19 cellular contexts compared by ENCODE assay signal in the genomic region with DNA sequence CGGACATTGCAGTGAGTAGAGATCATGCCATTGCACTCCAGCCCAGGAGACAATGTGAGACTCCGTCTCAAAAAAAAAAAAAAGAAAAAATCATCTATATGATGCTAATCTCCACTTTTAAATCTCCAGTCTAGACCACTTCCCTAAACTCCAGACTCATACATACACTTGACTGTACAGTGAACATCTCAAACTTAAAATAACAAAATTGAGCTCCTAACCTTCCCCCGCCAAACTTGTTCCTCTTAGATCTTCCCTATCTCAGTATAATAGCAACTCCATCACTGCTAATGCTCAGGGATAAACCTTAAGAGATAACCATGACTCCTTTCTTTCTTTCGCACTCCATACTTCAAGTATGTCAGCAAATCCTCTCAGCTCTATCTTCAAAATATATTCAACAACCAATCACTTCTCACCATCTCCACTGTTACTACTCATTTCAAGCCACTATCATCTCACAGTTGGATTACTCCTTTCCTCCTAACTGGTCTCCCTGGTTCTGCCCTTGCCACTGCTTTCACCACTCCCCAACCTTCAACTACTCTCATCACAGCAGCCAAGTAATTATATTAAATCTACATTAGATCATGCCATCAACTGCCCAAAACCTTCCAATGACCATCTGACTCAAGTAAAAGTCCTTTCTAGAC. TPM values are rescaled to one million over a fixed set of nuclear protein-coding genes. Genes with fewer than 3 reads are reported as not detected.
DNase-seq lines count a peak whose midpoint lies in the region; ATAC-seq, FAIRE-seq and TF ChIP-seq lines count a peak whose summit lies in the region.
"Had no signal": no experiment of that assay in that cellular context is flagged by ENCODE, and none has a peak within 500 bp of the region (broad histone marks: within the 10 kb centered on the region; RNA-seq: fewer than 3 reads in every experiment).

No MANE protein-coding gene starts in this region.

- FAIRE-seq in GM12891 (lab: Jason Lieb, UNC): peak; percentile 63
- FAIRE-seq: colon, islet of Langerhans had no signal

- H4K5ac ChIP-seq in mesendoderm (ENCODE audit: low read length): no peak overlapping the region

- no peak overlapping the region for H2BK120ac ChIP-seq in mesendoderm (ENCODE audit: low read depth, low read length)

- no peak overlapping the region for H3K23ac ChIP-seq in mesendoderm (ENCODE audit: low read length)

- H3K27ac Mint-ChIP-seq in T-helper 2 cell treated with Interferon-gamma antibody and Interleukin-4, amounts not matched to agents 5 μg/mL and 100 μg/mL, for 36 hours: peak overlapping the region; percentile 50

- H3K4ac ChIP-seq in mesendoderm (ENCODE audit: low read depth, low read length): no peak overlapping the region

- H3K27ac ChIP-seq in mesendoderm (ENCODE audit: low read depth, low read length): no peak overlapping the region
- H3K27ac ChIP-seq in suprapubic skin: no peak overlapping the region
- H3K27ac ChIP-seq: uterus had no signal

- no CpG with 5 or more reads among the region's 4 CpGs for WGBS in mesendoderm (ENCODE audit: extremely low coverage, insufficient coverage, low lambda C conversion rate)
- WGBS in suprapubic skin: 95% methylated on average over 4 of the region's 4 CpGs

- peak overlapping the region; percentile 31 for H3K4me3 Mint-ChIP-seq in T-helper 2 cell treated with Interferon-gamma antibody and Interleukin-4, amounts not matched to agents 5 μg/mL and 100 μg/mL, for 36 hours
- H3K4me3 Mint-ChIP-seq: H9 had no signal

- H3K4me1 ChIP-seq in mesendoderm (ENCODE audit: control insufficient read depth, low read depth, low read length) (no peaks in the 10 kb centered on the region), suprapubic skin (peaks cover 4% of the 10 kb centered on the region)
- H3K4me1 ChIP-seq: uterus had no signal

- no peaks in the 10 kb centered on the region for H3K36me3 ChIP-seq in mesendoderm (ENCODE audit: control insufficient read depth, insufficient read depth, low read length)
- no peaks in the 10 kb centered on the region for H3K36me3 ChIP-seq in suprapubic skin
- H3K36me3 ChIP-seq: uterus had no signal

- H3K79me1 ChIP-seq in mesendoderm (ENCODE audit: low read length): peaks cover 7% of the 10 kb centered on the region

- no peak for TF ChIP-seq EP300 in suprapubic skin (IDR thresholded peaks at IDR 0.05)

- H2BK5ac ChIP-seq in mesendoderm (ENCODE audit: low read length): no peak overlapping the region

- no peak overlapping the region for H3K4me2 ChIP-seq in mesendoderm (ENCODE audit: low read length)
- H3K4me2 ChIP-seq: SK-N-SH had no signal

- no peak for ATAC-seq in HG02852 (IDR thresholded peaks at IDR 0.05; ENCODE audit: unreplicated experiment)

- no peak overlapping the region for H3K18ac ChIP-seq in mesendoderm (ENCODE audit: low read length)

- H3K79me2 ChIP-seq in mesendoderm (ENCODE audit: control insufficient read depth, insufficient read depth, low read length): peaks cover 44% of the 10 kb centered on the region

- H3K36me3 Mint-ChIP-seq in T-helper 2 cell treated with Interferon-gamma antibody and Interleukin-4, amounts not matched to agents 5 μg/mL and 100 μg/mL, for 36 hours (ENCODE audit: low read depth): peaks cover 10% of the 10 kb centered on the region

- H4K8ac ChIP-seq in mesendoderm (ENCODE audit: low read depth, low read length): no peak overlapping the region

- H3K56ac ChIP-seq in mesendoderm (ENCODE audit: low read length): no peak overlapping the region

- H3K27me3 Mint-ChIP-seq in T-helper 2 cell treated with Interferon-gamma antibody and Interleukin-4, amounts not matched to agents 5 μg/mL and 100 μg/mL, for 36 hours (ENCODE audit: low read depth): no peaks in the 10 kb centered on the region

- H3K9me3 Mint-ChIP-seq in T-helper 2 cell treated with Interferon-gamma antibody and Interleukin-4, amounts not matched to agents 5 μg/mL and 100 μg/mL, for 36 hours: no peaks in the 10 kb centered on the region
- H3K9me3 Mint-ChIP-seq: H9 had no signal

- H3K9me3 ChIP-seq in suprapubic skin: no peaks in the 10 kb centered on the region
- H3K9me3 ChIP-seq: SK-N-SH, uterus had no signal

- no peak overlapping the region for H2AK5ac ChIP-seq in mesendoderm (ENCODE audit: low read length)

- H3K4me1 Mint-ChIP-seq in T-helper 2 cell treated with Interferon-gamma antibody and Interleukin-4, amounts not matched to agents 5 μg/mL and 100 μg/mL, for 36 hours (ENCODE audit: low read depth): peaks cover 35% of the 10 kb centered on the region

- H3K9ac ChIP-seq in mesendoderm (ENCODE audit: low read length): no peak overlapping the region
- H3K9ac ChIP-seq: SK-N-SH had no signal

- H2BK15ac ChIP-seq in mesendoderm (replicated peaks; ENCODE audit: low read depth): no peak overlapping the region

- H3K27me3 ChIP-seq in mesendoderm (ENCODE audit: insufficient read depth, low read length, poor library complexity) (no peaks in the 10 kb centered on the region), suprapubic skin (no peaks in the 10 kb centered on the region)
- H3K27me3 ChIP-seq: uterus had no signal

- DNase-seq in CD1c-positive myeloid dendritic cell (ENCODE audit: extremely low spot score): peak; percentile 15
- DNase-seq in GM12891 (ENCODE audit: insufficient read length, low spot score): no peak
- DNase-seq in T-helper 2 cell treated with Interferon-gamma antibody and Interleukin-4, amounts not matched to agents 5 μg/mL and 100 μg/mL, for 36 hours (ENCODE audit: low spot score): no peak
- DNase-seq in mesendoderm: peak; percentile 68
- no peak for DNase-seq in suprapubic skin (ENCODE audit: low spot score in 2 of 2)
- DNase-seq in NAMALWA (ENCODE audit: low spot score): no peak
- DNase-seq: activated CD4-positive, CD25-positive, alpha-beta regulatory T cell; anterior cingulate cortex; C1 segment of cervical spinal cord; DND-41; H9; NCI-H1417 treated with DMSO at 0.1 percent for 48 hours; NCI-H345; SK-N-SH; stimulated activated naive CD4-positive, alpha-beta T cell; uterus had no signal

- H3K4me3 ChIP-seq in mesendoderm (ENCODE audit: low read length) (no peak overlapping the region), suprapubic skin (no peak overlapping the region)
- H3K4me3 ChIP-seq: uterus had no signal

- TF ChIP-seq POLR2A in GM12891 (IDR thresholded peaks at IDR 0.05; ENCODE audit: low read depth, low read length) (no peak), suprapubic skin (IDR thresholded peaks at IDR 0.05) (no peak)

- TF ChIP-seq CTCF in suprapubic skin (IDR thresholded peaks at IDR 0.05): no peak

TF ChIP-seq in GM12891, 5 proteins besides CTCF, POLR2A, EP300 and RAD21:
- TF ChIP-seq SPI1 (IDR thresholded peaks at IDR 0.05; ENCODE audit: low read depth, low read length): peak; percentile 62
- TF ChIP-seq PAX5 (IDR thresholded peaks at IDR 0.05; ENCODE audit: insufficient read depth, low read length, severe bottlenecking): no peak

RNA-seq across cellular contexts. Expression of a gene that starts 12.0 kb away (rescaled TPM):
- 43.7 TPM for polyA plus RNA-seq in GM12891 (2012; ENCODE audit: low read depth, missing spikeins)
- 22.7 TPM for polyA plus RNA-seq in mesendoderm (2013, experiment 1 of 2)
- polyA plus RNA-seq in mesendoderm (2013, experiment 2 of 2): 24.4 TPM
- total RNA-seq in suprapubic skin: 10 to 100 TPM; 31.3 to 36.1 (median 33.2) TPM

RNA-seq across cellular contexts. Expression of a gene that starts 40.7 kb away (rescaled TPM):
- polyA plus RNA-seq in GM12891 (2012; ENCODE audit: low read depth, missing spikeins): 91.0 TPM
- polyA plus RNA-seq in mesendoderm (2013, experiment 1 of 2): 196 TPM
- polyA plus RNA-seq in mesendoderm (2013, experiment 2 of 2): 197 TPM
- 10 to 100 TPM; 44.1 to 59.2 (median 48.8) TPM for total RNA-seq in suprapubic skin

Comparison
In these comparisons a context has a peak if more than half of its experiments do, and no peak if none do; other contexts are left out.
1. DNase-seq: peak in CD1c-positive myeloid dendritic cell (single experiment) and mesendoderm (single experiment); none in GM12891 (single experiment), T-helper 2 cell treated with Interferon-gamma antibody and Interleukin-4, amounts not matched to agents 5 μg/mL and 100 μg/mL, for 36 hours (single experiment), suprapubic skin (0 of 2) and NAMALWA (single experiment).